In genomic region chr12:124024790-124025189, GRCh38 we compare ENCODE assay signal across 16 cellular contexts. TPM values are rescaled to one million over a fixed set of nuclear protein-coding genes. Genes with fewer than 3 reads are reported as not detected.
DNase-seq lines count a peak whose midpoint lies in the region; ATAC-seq and TF ChIP-seq lines count a peak whose summit lies in the region.
"Had no signal": no experiment of that assay in that cellular context is flagged by ENCODE, and none has a peak within 500 bp of the region (broad histone marks: within the 10 kb centered on the region; RNA-seq: fewer than 3 reads in every experiment).

No MANE protein-coding gene starts in this region.

- H3K4me1 ChIP-seq in ACC112 (ENCODE audit: control insufficient read depth, insufficient read depth, low read length, unreplicated experiment), result peaks cover 41% of the 10 kb centered on the region
- peaks cover 33% of the 10 kb centered on the region for H3K4me1 ChIP-seq in GM23248 (ENCODE audit: insufficient read depth)
- H3K4me1 ChIP-seq in hepatocyte (ENCODE audit: insufficient read depth), result peaks cover 11% of the 10 kb centered on the region
- H3K4me1 ChIP-seq: A549, Caco-2, Peyer's patch had no signal

- WGBS in GM23248 (ENCODE audit: low coverage in 1 of 2, low lambda C conversion rate in 2 of 2, missing lambda C conversion rate in 2 of 2), 2 experiments, result 65 to 72% methylated on average over 7 of the region's 7 CpGs
- 86% methylated on average over 7 of the region's 7 CpGs for WGBS in hepatocyte (ENCODE audit: low lambda C conversion rate, missing lambda C conversion rate)

- DNase-seq in GM23248 (no peak), RPMI7951 (ENCODE audit: low read depth) (peak; percentile 56), hepatocyte (ENCODE audit: low spot score) (no peak), Calu3 (no peak), HCEC 1CT (no peak)
- no peak for DNase-seq in activated CD4-positive, CD25-positive, alpha-beta regulatory T cell (lab: John Stamatoyannopoulos, UW)
- DNase-seq: Caco-2, NCI-H1048, NCI-H1436 treated with DMSO at 0.1 percent for 48 hours, NCI-H2081, NCI-H510A treated with DMSO at 0.1 percent for 48 hours, Peyer's patch, SHP77 had no signal

- in situ Hi-C loops in GM23248 (cut with MboI), result no loop called here

- H3K4me2 ChIP-seq in GM23248 (ENCODE audit: unreplicated experiment), result peak overlapping the region; percentile 41
- no peak overlapping the region for H3K4me2 ChIP-seq in hepatocyte
- H3K4me2 ChIP-seq: A549 had no signal

- ATAC-seq in HG02759 (IDR thresholded peaks at IDR 0.05; ENCODE audit: unreplicated experiment), result no peak
- ATAC-seq: A549 had no signal

- H3K9me2 ChIP-seq in GM23248 (ENCODE audit: insufficient read depth) (no peaks in the 10 kb centered on the region), hepatocyte (replicated peaks; ENCODE audit: insufficient read depth) (no peaks in the 10 kb centered on the region)

- H3F3A ChIP-seq in GM23248 (ENCODE audit: insufficient read depth), result peaks cover 31% of the 10 kb centered on the region

- no peak overlapping the region for H3K4me3 Mint-ChIP-seq in Calu3 (ENCODE audit: low read depth, unreplicated experiment)

- H3K9ac ChIP-seq in GM23248, result no peak overlapping the region

- H3K27ac ChIP-seq in ACC112 (ENCODE audit: low read depth, low read length) (peak overlapping the region; percentile 45; the same call in 1 of the 2 replicates), GM23248 (peak overlapping the region; percentile 49), hepatocyte (peak overlapping the region; percentile 51)
- H3K27ac ChIP-seq: A549, Peyer's patch had no signal

- no peaks in the 10 kb centered on the region for H3K9me3 Mint-ChIP-seq in Calu3 (ENCODE audit: low read depth, unreplicated experiment)

- no peaks in the 10 kb centered on the region for H3K4me1 Mint-ChIP-seq in Calu3 (ENCODE audit: low read depth, unreplicated experiment)

- H3K36me3 ChIP-seq in ACC112 (ENCODE audit: insufficient read depth, low read length) (no peaks in the 10 kb centered on the region), GM23248 (ENCODE audit: low read depth) (no peaks in the 10 kb centered on the region), hepatocyte (replicated peaks; ENCODE audit: insufficient read depth, low read depth) (no peaks in the 10 kb centered on the region)
- H3K36me3 ChIP-seq: Peyer's patch had no signal

- no peak overlapping the region for H3K27ac Mint-ChIP-seq in Calu3 (ENCODE audit: unreplicated experiment)

- no TSS peak for BruUV-seq in Calu3 (replicated peaks; lab: Mats Ljungman, UMichigan)

- H4K20me1 ChIP-seq in GM23248 (ENCODE audit: insufficient read depth) (no peaks in the 10 kb centered on the region), hepatocyte (ENCODE audit: insufficient read depth, poor library complexity, severe bottlenecking) (no peaks in the 10 kb centered on the region)

- H2AFZ ChIP-seq in ACC112 (ENCODE audit: low read length, unreplicated experiment), result no peak overlapping the region
- no peak overlapping the region for H2AFZ ChIP-seq in GM23248
- no peak overlapping the region for H2AFZ ChIP-seq in hepatocyte

- H3K79me2 ChIP-seq in ACC112 (ENCODE audit: control insufficient read depth, insufficient read depth, low read length, unreplicated experiment), result no peaks in the 10 kb centered on the region
- H3K79me2 ChIP-seq in GM23248 (ENCODE audit: insufficient read depth), result no peaks in the 10 kb centered on the region
- H3K79me2 ChIP-seq in hepatocyte, result no peaks in the 10 kb centered on the region

- H3K9me3 ChIP-seq in GM23248 (ENCODE audit: low read depth) (no peaks in the 10 kb centered on the region), hepatocyte (ENCODE audit: low read depth) (no peaks in the 10 kb centered on the region)
- H3K9me3 ChIP-seq: A549, Caco-2, Peyer's patch had no signal

- intact Hi-C loops in Calu3 (cut with micrococcal nuclease; ENCODE audit: unreplicated experiment), result no loop called here

- peaks cover 16% of the 10 kb centered on the region for H3K27me3 Mint-ChIP-seq in Calu3 (ENCODE audit: unreplicated experiment)

- H3K36me3 Mint-ChIP-seq in Calu3 (ENCODE audit: insufficient read depth, unreplicated experiment), result no peaks in the 10 kb centered on the region

- CTCF ChIA-PET in Calu3 (lab: Charles Lee), result no interaction called here

- no peaks in the 10 kb centered on the region for H3K27me3 ChIP-seq in ACC112 (ENCODE audit: insufficient read depth, low read length)
- H3K27me3 ChIP-seq in GM23248 (replicated peaks; ENCODE audit: insufficient read depth), result no peaks in the 10 kb centered on the region
- H3K27me3 ChIP-seq in hepatocyte, result no peaks in the 10 kb centered on the region
- H3K27me3 ChIP-seq: Peyer's patch had no signal

- no peak for TF ChIP-seq CTCF in hepatocyte (IDR thresholded peaks at IDR 0.05; ENCODE audit: poor library complexity)
- no peak for TF ChIP-seq CTCF in Calu3 (IDR thresholded peaks at IDR 0.05; ENCODE audit: unreplicated experiment)

- no peak overlapping the region for H3K4me3 ChIP-seq in ACC112 (ENCODE audit: low read depth, low read length)
- no peak overlapping the region for H3K4me3 ChIP-seq in GM23248
- no peak overlapping the region for H3K4me3 ChIP-seq in hepatocyte
- H3K4me3 ChIP-seq: A549, Peyer's patch had no signal

RNA-seq across cellular contexts. Expression of gene ZNF664, which starts 51.8 kb away (rescaled TPM):
- 29.1 and 36.3 TPM in 2 replicates for total RNA-seq in GM23248 (2014; rRNA removed; shearing (Covaris generic))
- 10.7 and 11.3 TPM in 2 replicates for polyA plus RNA-seq in GM23248 (2016; fragmentation: Nextera tagmentation; extraction: Ambion mirVana)
- 32.1 and 43.4 TPM in 2 replicates for total RNA-seq in RPMI7951 (2014; rRNA removed; shearing (Covaris generic))
- 63.9 and 80.4 TPM in 2 replicates for total RNA-seq in hepatocyte
- 13.5 and 17.6 TPM in 2 replicates for polyA plus RNA-seq in hepatocyte
- total RNA-seq in Calu3 (2022), result 130 and 147 TPM in 2 replicates

RNA-seq across cellular contexts. Expression of gene CCDC92, which starts 52.2 kb away (rescaled TPM):
- 13.2 and 20.3 TPM in 2 replicates for total RNA-seq in GM23248 (2014; rRNA removed; shearing (Covaris generic))
- polyA plus RNA-seq in GM23248 (2016; fragmentation: Nextera tagmentation; extraction: Ambion mirVana) (49.5 and 54.7 TPM in 2 replicates), hepatocyte (58.8 and 60.2 TPM in 2 replicates)
- 5.5 and 8.3 TPM in 2 replicates for total RNA-seq in RPMI7951 (2014; rRNA removed; shearing (Covaris generic))
- total RNA-seq in hepatocyte (12.8 and 16.9 TPM in 2 replicates), Calu3 (2022) (31.8 and 35.0 TPM in 2 replicates)
